20 cellular contexts compared by ENCODE assay signal in the genomic region with DNA sequence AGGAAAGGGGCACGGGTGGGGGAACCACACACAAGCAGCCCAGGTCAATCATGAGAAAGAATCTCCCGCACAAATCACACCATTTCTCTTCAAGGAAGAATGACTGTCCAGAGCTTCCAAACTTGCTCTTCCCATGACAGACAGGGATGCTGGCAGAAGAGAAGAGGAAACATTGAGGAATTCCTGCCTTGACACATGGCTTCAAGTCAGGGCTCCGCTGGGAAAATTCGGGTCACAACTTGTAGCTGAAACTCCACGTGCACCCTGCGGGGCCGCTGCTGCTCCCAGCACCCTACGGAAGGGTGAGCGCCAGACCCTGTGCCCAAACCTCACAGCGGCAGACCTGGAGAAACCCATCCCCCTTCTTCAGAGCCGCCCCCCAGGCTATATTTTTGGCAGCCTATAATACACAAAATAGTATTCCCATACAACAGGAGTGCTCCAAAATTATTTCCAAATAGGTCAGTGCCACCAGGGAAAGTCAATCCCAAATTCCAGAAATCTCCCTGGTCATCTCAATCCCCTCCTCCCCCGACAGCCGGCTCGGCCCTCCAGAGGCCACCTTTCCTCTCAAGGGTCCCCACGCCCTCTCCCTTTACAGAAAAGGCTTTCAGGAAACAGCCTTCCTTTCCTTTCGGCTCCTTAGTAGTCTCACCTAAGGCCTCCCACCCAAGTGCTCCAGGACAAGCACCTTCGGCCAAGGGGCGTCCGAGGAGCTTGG. TPM values are rescaled to one million over a fixed set of nuclear protein-coding genes. Genes with fewer than 3 reads are reported as not detected.
A peak's percentile ranks its signal among the peaks of the same experiment; 100 is the strongest.
DNase-seq lines count a peak whose midpoint lies in the region; ATAC-seq and TF ChIP-seq lines count a peak whose summit lies in the region.
"Had no signal": no experiment of that assay in that cellular context is flagged by ENCODE, and none has a peak within 500 bp of the region (broad histone marks: within the 10 kb centered on the region; RNA-seq: fewer than 3 reads in every experiment).

No MANE protein-coding gene starts in this region.

- no peak for ATAC-seq in GM21825 (IDR thresholded peaks at IDR 0.05; ENCODE audit: unreplicated experiment)
- ATAC-seq: activated naive CD8-positive, alpha-beta T cell treated with anti-CD3 and anti-CD28 coated beads, Interleukin-2, amount 50 U/mL, for 24 hours; HepG2 had no signal

- CTCF ChIA-PET in AG04449 (lab: Yijun Ruan, JAX), result no interaction called here

- H3K36me3 Mint-ChIP-seq in nephron progenitor cell (ENCODE audit: low read depth), result no peaks in the 10 kb centered on the region
- H3K36me3 Mint-ChIP-seq in activated T-cell treated with anti-CD3 and anti-CD28 coated beads, Interleukin-2, amount 50 U/mL, for 24 hours (ENCODE audit: low read depth), result no peaks in the 10 kb centered on the region
- H3K36me3 Mint-ChIP-seq: natural killer cell treated with Interleukin-12 subunit alpha and Interleukin-12 subunit beta and Interleukin-15 and Interleukin-18, amount 100 ng/mL, for 72 hours had no signal

- H3K4me3 Mint-ChIP-seq in nephron progenitor cell, result peak overlapping the region; percentile 81
- no peak overlapping the region for H3K4me3 Mint-ChIP-seq in activated T-cell treated with anti-CD3 and anti-CD28 coated beads, Interleukin-2, amount 50 U/mL, for 24 hours
- H3K4me3 Mint-ChIP-seq: activated naive CD8-positive, alpha-beta T cell treated with anti-CD3 and anti-CD28 coated beads, Interleukin-2, amount 50 U/mL, for 24 hours; natural killer cell treated with Interleukin-12 subunit alpha and Interleukin-12 subunit beta and Interleukin-15 and Interleukin-18, amount 100 ng/mL, for 72 hours had no signal

- H3K36me3 ChIP-seq in KOPT-K1 (ENCODE audit: insufficient read depth, low read length), result no peaks in the 10 kb centered on the region
- H3K36me3 ChIP-seq in esophagus muscularis mucosa, result no peaks in the 10 kb centered on the region
- H3K36me3 ChIP-seq: MG63, right atrium auricular region had no signal

- no peak for TF ChIP-seq CTCF in AG04449 (IDR thresholded peaks at IDR 0.05; ENCODE audit: insufficient read depth, low read length, missing control alignments)
- no peak for TF ChIP-seq CTCF in esophagus muscularis mucosa (IDR thresholded peaks at IDR 0.05)
- no peak for TF ChIP-seq CTCF in nephron progenitor cell (IDR thresholded peaks at IDR 0.05)

- intact Hi-C loops in esophagus muscularis mucosa (cut with DNase I), result no loop called here

- peaks cover 17% of the 10 kb centered on the region for H3K4me1 Mint-ChIP-seq in nephron progenitor cell
- H3K4me1 Mint-ChIP-seq in activated T-cell treated with anti-CD3 and anti-CD28 coated beads, Interleukin-2, amount 50 U/mL, for 24 hours (ENCODE audit: low read depth), result no peaks in the 10 kb centered on the region
- H3K4me1 Mint-ChIP-seq: activated naive CD8-positive, alpha-beta T cell treated with anti-CD3 and anti-CD28 coated beads, Interleukin-2, amount 50 U/mL, for 24 hours had no signal

- 6% methylated on average over 14 of the region's 19 CpGs for whole genome bisulfite sequencing in esophagus muscularis mucosa

- POLR2A ChIA-PET in AG04449 (lab: Yijun Ruan, JAX), result no interaction called here

- H3K9me3 ChIP-seq in KOPT-K1 (ENCODE audit: insufficient read depth, low read length, poor library complexity, severe bottlenecking) (no peaks in the 10 kb centered on the region), esophagus muscularis mucosa (no peaks in the 10 kb centered on the region)
- H3K9me3 ChIP-seq: MG63, right atrium auricular region had no signal

- TF ChIP-seq POLR2A in esophagus muscularis mucosa (IDR thresholded peaks at IDR 0.05; ENCODE audit: low read depth), result no peak

- TF ChIP-seq EP300 in esophagus muscularis mucosa (IDR thresholded peaks at IDR 0.05), result no peak

- H3K27ac ChIP-seq in KOPT-K1 (ENCODE audit: low read depth, low read length, poor library complexity, severe bottlenecking), result peak overlapping the region; percentile 28
- H3K27ac ChIP-seq in esophagus muscularis mucosa (replicated peaks in 1 of 4), result no peak overlapping the region
- H3K27ac ChIP-seq: right atrium auricular region had no signal

- H3K4me1 ChIP-seq in esophagus muscularis mucosa, result peaks cover 0 to 8% (median 0%) of the 10 kb centered on the region in 4 donors
- H3K4me1 ChIP-seq: right atrium auricular region had no signal

- peak overlapping the region; percentile 15 for H3K4me3 ChIP-seq in AG04449 (ENCODE audit: low read depth, low read length)
- no peak overlapping the region for H3K4me3 ChIP-seq in esophagus muscularis mucosa
- H3K4me3 ChIP-seq: MG63, right atrium auricular region had no signal

- peaks cover 72% of the 10 kb centered on the region for H3K27me3 Mint-ChIP-seq in nephron progenitor cell (ENCODE audit: low read depth, poor library complexity)
- H3K27me3 Mint-ChIP-seq in activated T-cell treated with anti-CD3 and anti-CD28 coated beads, Interleukin-2, amount 50 U/mL, for 24 hours, result peaks cover 40% of the 10 kb centered on the region

- no peak overlapping the region for H3K27ac Mint-ChIP-seq in nephron progenitor cell
- no peak overlapping the region for H3K27ac Mint-ChIP-seq in activated T-cell treated with anti-CD3 and anti-CD28 coated beads, Interleukin-2, amount 50 U/mL, for 24 hours
- H3K27ac Mint-ChIP-seq: activated naive CD8-positive, alpha-beta T cell treated with anti-CD3 and anti-CD28 coated beads, Interleukin-2, amount 50 U/mL, for 24 hours; activated T-helper 2 cell treated with anti-CD3 and anti-CD28 coated beads, Interferon-gamma antibody, Interleukin-2, Interleukin-4, amounts not matched to agents 10 μg/mL and 5 μg/mL and 100 μg/mL, durations not matched to agents 14 hours and 24 hours and 36 hours; natural killer cell treated with Interleukin-12 subunit alpha and Interleukin-12 subunit beta and Interleukin-15 and Interleukin-18, amount 100 ng/mL, for 72 hours had no signal

- H3K9me3 Mint-ChIP-seq in nephron progenitor cell, result no peaks in the 10 kb centered on the region
- no peaks in the 10 kb centered on the region for H3K9me3 Mint-ChIP-seq in activated T-cell treated with anti-CD3 and anti-CD28 coated beads, Interleukin-2, amount 50 U/mL, for 24 hours
- H3K9me3 Mint-ChIP-seq: activated T-helper 2 cell treated with anti-CD3 and anti-CD28 coated beads, Interferon-gamma antibody, Interleukin-2, Interleukin-4, amounts not matched to agents 10 μg/mL and 5 μg/mL and 100 μg/mL, durations not matched to agents 14 hours and 24 hours and 36 hours; natural killer cell treated with Interleukin-12 subunit alpha and Interleukin-12 subunit beta and Interleukin-15 and Interleukin-18, amount 100 ng/mL, for 72 hours had no signal

- no peak for DNase-seq in AG04449 (ENCODE audit: low read depth, low spot score)
- peak; percentile 79 for DNase-seq in esophagus muscularis mucosa (ENCODE audit: extremely low spot score)
- DNase-seq in nephron progenitor cell, result no peak
- no peak for DNase-seq in activated T-cell treated with anti-CD3 and anti-CD28 coated beads, Interleukin-2, amount 50 U/mL, for 24 hours
- no peak for DNase-seq in NCI-H2081 treated with DMSO at 0.1 percent for 48 hours (lab: John Stamatoyannopoulos, UW)
- DNase-seq in NCI-H524 treated with DMSO at 0.1 percent for 48 hours (lab: John Stamatoyannopoulos, UW), result no peak
- DNase-seq: activated CD4-positive, CD25-positive, alpha-beta regulatory T cell; activated naive CD8-positive, alpha-beta T cell treated with anti-CD3 and anti-CD28 coated beads, Interleukin-2, amount 50 U/mL, for 24 hours; cerebellar nuclear complex; MG63; NCI-H146; OCI-M1 had no signal

- peaks cover 0 to 68% (median 7%) of the 10 kb centered on the region in 4 donors for H3K27me3 ChIP-seq in esophagus muscularis mucosa

RNA-seq across cellular contexts. Expression of a gene that starts 1.3 kb away (rescaled TPM):
- under 1 TPM in 1 of 4 donors, not detected in 3; 0.17 TPM for total RNA-seq in esophagus muscularis mucosa
- total RNA-seq: activated CD8-positive, alpha-beta memory T cell treated with anti-CD3 and anti-CD28 coated beads for 36 hours; activated T-helper 2 cell treated with anti-CD3 and anti-CD28 coated beads, Interferon-gamma antibody, Interleukin-2, Interleukin-4, amounts not matched to agents 10 μg/mL and 5 μg/mL and 100 μg/mL, durations not matched to agents 14 hours and 24 hours and 36 hours; HepG2; lung microvascular endothelial cell; natural killer cell treated with Interleukin-12 subunit alpha and Interleukin-12 subunit beta and Interleukin-15 and Interleukin-18, amount 100 ng/mL, for 72 hours; right atrium auricular region had no signal
